ENCODE assay signal across 1 cellular context in the genomic region with DNA sequence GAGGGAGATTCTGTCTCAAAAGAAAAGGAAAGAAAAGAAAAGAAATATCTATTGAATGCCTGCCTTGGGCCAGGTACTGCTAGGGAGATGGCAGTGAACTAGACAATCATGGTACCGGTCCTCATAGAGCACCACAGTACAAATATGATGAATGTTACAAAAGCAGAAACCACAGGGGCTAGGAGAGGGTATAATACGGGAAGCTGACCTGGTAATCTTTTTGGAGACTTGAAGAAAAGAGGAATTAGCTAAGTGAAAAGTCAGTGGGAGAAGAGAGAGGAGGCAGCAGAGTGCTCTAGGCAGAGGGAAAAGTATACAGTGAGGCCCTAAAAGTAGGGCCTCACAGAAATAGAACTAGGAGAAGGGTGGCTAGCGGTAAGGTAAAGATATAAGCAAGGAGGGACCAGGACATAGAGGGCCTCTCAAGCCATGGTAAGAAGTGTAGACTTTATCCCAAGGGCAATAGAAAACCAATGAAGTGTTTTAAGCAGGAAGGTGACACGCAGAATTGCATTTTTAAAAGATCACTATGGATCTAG.
TF ChIP-seq lines count a peak whose summit lies in the region.

No MANE protein-coding gene starts in this region.

TF ChIP-seq in GM23338, 12 proteins besides CTCF, POLR2A, EP300 and RAD21 (continued from another document):
- TF ChIP-seq, protein P1, sequence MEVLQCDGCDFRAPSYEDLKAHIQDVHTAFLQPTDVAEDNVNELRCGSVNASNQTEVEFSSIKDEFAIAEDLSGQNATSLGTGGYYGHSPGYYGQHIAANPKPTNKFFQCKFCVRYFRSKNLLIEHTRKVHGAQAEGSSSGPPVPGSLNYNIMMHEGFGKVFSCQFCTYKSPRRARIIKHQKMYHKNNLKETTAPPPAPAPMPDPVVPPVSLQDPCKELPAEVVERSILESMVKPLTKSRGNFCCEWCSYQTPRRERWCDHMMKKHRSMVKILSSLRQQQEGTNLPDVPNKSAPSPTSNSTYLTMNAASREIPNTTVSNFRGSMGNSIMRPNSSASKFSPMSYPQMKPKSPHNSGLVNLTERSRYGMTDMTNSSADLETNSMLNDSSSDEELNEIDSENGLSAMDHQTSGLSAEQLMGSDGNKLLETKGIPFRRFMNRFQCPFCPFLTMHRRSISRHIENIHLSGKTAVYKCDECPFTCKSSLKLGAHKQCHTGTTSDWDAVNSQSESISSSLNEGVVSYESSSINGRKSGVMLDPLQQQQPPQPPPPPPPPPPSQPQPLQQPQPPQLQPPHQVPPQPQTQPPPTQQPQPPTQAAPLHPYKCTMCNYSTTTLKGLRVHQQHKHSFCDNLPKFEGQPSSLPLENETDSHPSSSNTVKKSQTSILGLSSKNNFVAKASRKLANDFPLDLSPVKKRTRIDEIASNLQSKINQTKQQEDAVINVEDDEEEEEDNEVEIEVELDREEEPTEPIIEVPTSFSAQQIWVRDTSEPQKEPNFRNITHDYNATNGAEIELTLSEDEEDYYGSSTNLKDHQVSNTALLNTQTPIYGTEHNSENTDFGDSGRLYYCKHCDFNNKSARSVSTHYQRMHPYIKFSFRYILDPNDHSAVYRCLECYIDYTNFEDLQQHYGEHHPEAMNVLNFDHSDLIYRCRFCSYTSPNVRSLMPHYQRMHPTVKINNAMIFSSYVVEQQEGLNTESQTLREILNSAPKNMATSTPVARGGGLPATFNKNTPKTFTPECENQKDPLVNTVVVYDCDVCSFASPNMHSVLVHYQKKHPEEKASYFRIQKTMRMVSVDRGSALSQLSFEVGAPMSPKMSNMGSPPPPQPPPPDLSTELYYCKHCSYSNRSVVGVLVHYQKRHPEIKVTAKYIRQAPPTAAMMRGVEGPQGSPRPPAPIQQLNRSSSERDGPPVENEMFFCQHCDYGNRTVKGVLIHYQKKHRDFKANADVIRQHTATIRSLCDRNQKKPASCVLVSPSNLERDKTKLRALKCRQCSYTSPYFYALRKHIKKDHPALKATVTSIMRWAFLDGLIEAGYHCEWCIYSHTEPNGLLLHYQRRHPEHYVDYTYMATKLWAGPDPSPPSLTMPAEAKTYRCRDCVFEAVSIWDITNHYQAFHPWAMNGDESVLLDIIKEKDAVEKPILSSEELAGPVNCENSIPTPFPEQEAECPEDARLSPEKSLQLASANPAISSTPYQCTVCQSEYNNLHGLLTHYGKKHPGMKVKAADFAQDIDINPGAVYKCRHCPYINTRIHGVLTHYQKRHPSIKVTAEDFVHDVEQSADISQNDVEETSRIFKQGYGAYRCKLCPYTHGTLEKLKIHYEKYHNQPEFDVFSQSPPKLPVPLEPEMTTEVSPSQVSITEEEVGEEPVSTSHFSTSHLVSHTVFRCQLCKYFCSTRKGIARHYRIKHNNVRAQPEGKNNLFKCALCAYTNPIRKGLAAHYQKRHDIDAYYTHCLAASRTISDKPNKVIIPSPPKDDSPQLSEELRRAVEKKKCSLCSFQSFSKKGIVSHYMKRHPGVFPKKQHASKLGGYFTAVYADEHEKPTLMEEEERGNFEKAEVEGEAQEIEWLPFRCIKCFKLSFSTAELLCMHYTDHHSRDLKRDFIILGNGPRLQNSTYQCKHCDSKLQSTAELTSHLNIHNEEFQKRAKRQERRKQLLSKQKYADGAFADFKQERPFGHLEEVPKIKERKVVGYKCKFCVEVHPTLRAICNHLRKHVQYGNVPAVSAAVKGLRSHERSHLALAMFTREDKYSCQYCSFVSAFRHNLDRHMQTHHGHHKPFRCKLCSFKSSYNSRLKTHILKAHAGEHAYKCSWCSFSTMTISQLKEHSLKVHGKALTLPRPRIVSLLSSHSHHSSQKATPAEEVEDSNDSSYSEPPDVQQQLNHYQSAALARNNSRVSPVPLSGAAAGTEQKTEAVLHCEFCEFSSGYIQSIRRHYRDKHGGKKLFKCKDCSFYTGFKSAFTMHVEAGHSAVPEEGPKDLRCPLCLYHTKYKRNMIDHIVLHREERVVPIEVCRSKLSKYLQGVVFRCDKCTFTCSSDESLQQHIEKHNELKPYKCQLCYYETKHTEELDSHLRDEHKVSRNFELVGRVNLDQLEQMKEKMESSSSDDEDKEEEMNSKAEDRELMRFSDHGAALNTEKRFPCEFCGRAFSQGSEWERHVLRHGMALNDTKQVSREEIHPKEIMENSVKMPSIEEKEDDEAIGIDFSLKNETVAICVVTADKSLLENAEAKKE (CRISPR knock-in tag; IDR thresholded peaks at IDR 0.05), result no peak
- TF ChIP-seq NANOG (IDR thresholded peaks at IDR 0.05; ENCODE audit: borderline replicate concordance), result no peak
- TF ChIP-seq EZH2 (IDR thresholded peaks at IDR 0.05; ENCODE audit: low read depth, unreplicated experiment), result no peak
- TF ChIP-seq ZNF331 (CRISPR knock-in tag; IDR thresholded peaks at IDR 0.05; ENCODE audit: low read depth), result no peak
- TF ChIP-seq, protein P2, sequence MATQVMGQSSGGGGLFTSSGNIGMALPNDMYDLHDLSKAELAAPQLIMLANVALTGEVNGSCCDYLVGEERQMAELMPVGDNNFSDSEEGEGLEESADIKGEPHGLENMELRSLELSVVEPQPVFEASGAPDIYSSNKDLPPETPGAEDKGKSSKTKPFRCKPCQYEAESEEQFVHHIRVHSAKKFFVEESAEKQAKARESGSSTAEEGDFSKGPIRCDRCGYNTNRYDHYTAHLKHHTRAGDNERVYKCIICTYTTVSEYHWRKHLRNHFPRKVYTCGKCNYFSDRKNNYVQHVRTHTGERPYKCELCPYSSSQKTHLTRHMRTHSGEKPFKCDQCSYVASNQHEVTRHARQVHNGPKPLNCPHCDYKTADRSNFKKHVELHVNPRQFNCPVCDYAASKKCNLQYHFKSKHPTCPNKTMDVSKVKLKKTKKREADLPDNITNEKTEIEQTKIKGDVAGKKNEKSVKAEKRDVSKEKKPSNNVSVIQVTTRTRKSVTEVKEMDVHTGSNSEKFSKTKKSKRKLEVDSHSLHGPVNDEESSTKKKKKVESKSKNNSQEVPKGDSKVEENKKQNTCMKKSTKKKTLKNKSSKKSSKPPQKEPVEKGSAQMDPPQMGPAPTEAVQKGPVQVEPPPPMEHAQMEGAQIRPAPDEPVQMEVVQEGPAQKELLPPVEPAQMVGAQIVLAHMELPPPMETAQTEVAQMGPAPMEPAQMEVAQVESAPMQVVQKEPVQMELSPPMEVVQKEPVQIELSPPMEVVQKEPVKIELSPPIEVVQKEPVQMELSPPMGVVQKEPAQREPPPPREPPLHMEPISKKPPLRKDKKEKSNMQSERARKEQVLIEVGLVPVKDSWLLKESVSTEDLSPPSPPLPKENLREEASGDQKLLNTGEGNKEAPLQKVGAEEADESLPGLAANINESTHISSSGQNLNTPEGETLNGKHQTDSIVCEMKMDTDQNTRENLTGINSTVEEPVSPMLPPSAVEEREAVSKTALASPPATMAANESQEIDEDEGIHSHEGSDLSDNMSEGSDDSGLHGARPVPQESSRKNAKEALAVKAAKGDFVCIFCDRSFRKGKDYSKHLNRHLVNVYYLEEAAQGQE (IDR thresholded peaks at IDR 0.05; ENCODE audit: unreplicated experiment), result no peak
- TF ChIP-seq ZNF114 (CRISPR knock-in tag; IDR thresholded peaks at IDR 0.05), result no peak
